24 cellular contexts compared by ENCODE assay signal in genomic region chr9:112033237-112034215, GRCh38.
A peak's percentile ranks its signal among the peaks of the same experiment; 100 is the strongest.
DNase-seq lines count a peak whose midpoint lies in the region; ATAC-seq, FAIRE-seq and TF ChIP-seq lines count a peak whose summit lies in the region.
"Had no signal": no experiment of that assay in that cellular context is flagged by ENCODE, and none has a peak within 500 bp of the region (broad histone marks: within the 10 kb centered on the region; RNA-seq: fewer than 3 reads in every experiment).

No MANE protein-coding gene starts in this region.

- TF ChIP-seq POLR2A in K562 (conservative IDR thresholded peaks at IDR 0.05), result no peak

- H3K9me3 Mint-ChIP-seq in progenitor cell of endocrine pancreas (ENCODE audit: low read depth), result no peaks in the 10 kb centered on the region
- H3K9me3 Mint-ChIP-seq: GM23338; stimulated activated effector memory CD8-positive, alpha-beta T cell treated with anti-CD3 and anti-CD28 coated beads, Interleukin-12 subunit alpha, Interleukin-12 subunit beta, amount 100 ng/mL, for 72 hours; T-helper 1 cell treated with Interleukin-12 subunit alpha and Interleukin-12 subunit beta and Interleukin-4 antibody, amounts not matched to agents 30 μg/mL and 1 μg/mL, for 36 hours had no signal

- no peak overlapping the region for H3K9ac ChIP-seq in K562 (ENCODE audit: insufficient read depth in 1 of 2, low read depth in 2 of 2, low read length in 2 of 2)

- no peak overlapping the region for H2AFZ ChIP-seq in K562 (ENCODE audit: low read depth, low read length)
- H2AFZ ChIP-seq: GM23338 had no signal

- H3K4me2 ChIP-seq in K562 (ENCODE audit: insufficient read depth, low read length), result no peak overlapping the region
- H3K4me2 ChIP-seq: GM23338 had no signal

- H3K4me1 Mint-ChIP-seq in progenitor cell of endocrine pancreas (ENCODE audit: low read depth), result peaks cover 46% of the 10 kb centered on the region

- FAIRE-seq in K562 (lab: Jason Lieb, UNC), result no peak
- FAIRE-seq: colon, pancreas had no signal

- H3K9me3 ChIP-seq in K562 (replicated peaks; ENCODE audit: control insufficient read depth, insufficient read depth, low read depth, low read length), result no peaks in the 10 kb centered on the region
- H3K9me3 ChIP-seq: ascending aorta, gastrocnemius medialis, pancreas, transverse colon had no signal

- peak overlapping the region; percentile 25 for H3K27ac Mint-ChIP-seq in progenitor cell of endocrine pancreas
- H3K27ac Mint-ChIP-seq: activated CD8-positive, alpha-beta memory T cell treated with anti-CD3 and anti-CD28 coated beads, Interleukin-2, amount 10 ng/mL, durations not matched to agents 7 days and 5 days; GM23338; stimulated activated effector memory CD8-positive, alpha-beta T cell treated with anti-CD3 and anti-CD28 coated beads, Interleukin-12 subunit alpha, Interleukin-12 subunit beta, amount 100 ng/mL, for 72 hours; T-helper 1 cell treated with Interleukin-12 subunit alpha and Interleukin-12 subunit beta and Interleukin-4 antibody, amounts not matched to agents 30 μg/mL and 1 μg/mL, for 36 hours had no signal

- H3K4me3 ChIP-seq in K562 (no peak overlapping the region), H7 (ENCODE audit: insufficient read depth, low read depth, low read length) (no peak overlapping the region)
- H3K4me3 ChIP-seq: ascending aorta, gastrocnemius medialis, GM23338, pancreas, transverse colon had no signal

- TF ChIP-seq RAD21 in K562 (CRISPR knock-in tag; conservative IDR thresholded peaks at IDR 0.05 in 1 of 2, IDR thresholded peaks at IDR 0.05 in 1 of 2), result no peak

- DNase-seq in DMS53 (lab: John Stamatoyannopoulos, UW), result peak; percentile 33
- no peak for DNase-seq in DMS53 treated with DMSO at 0.1 percent for 48 hours (lab: John Stamatoyannopoulos, UW; ENCODE audit: unreplicated experiment)
- no peak for DNase-seq in K562 (ENCODE audit: extremely low read depth in 1 of 4, low spot score in 3 of 4)
- DNase-seq in progenitor cell of endocrine pancreas (ENCODE audit: low spot score, unreplicated experiment), result no peak
- DNase-seq in H7, result no peak
- no peak for DNase-seq in stimulated activated CD4-positive, alpha-beta T cell treated with anti-CD3 and anti-CD28 coated beads, Interleukin-12 subunit alpha, Interleukin-12 subunit beta, amount 100 ng/mL, for 4 hours
- DNase-seq in UCSD-AML1 (lab: John Stamatoyannopoulos, UW; ENCODE audit: unreplicated experiment), result no peak
- DNase-seq: activated CD8-positive, alpha-beta memory T cell treated with anti-CD3 and anti-CD28 coated beads, Interleukin-2, amount 10 ng/mL, durations not matched to agents 7 days and 5 days; activated effector memory CD4-positive, alpha-beta T cell treated with anti-CD3 and anti-CD28 coated beads, Interleukin-2, amount 50 U/mL, for 16 hours; C1 segment of cervical spinal cord; DMS79; gastrocnemius medialis; NCI-H1930; NCI-H69; pancreas; RPMI8226; transverse colon had no signal

- H3K4me1 ChIP-seq in K562 (replicated peaks in 1 of 2; ENCODE audit: control insufficient read depth in 2 of 2, insufficient read depth in 2 of 2, low read length in 2 of 2), result peaks cover 15 to 18% of the 10 kb centered on the region in 2 experiments; a peak in 4 of 5 replicates
- H3K4me1 ChIP-seq: gastrocnemius medialis had no signal

- H3K9me1 ChIP-seq in K562 (ENCODE audit: control insufficient read depth, insufficient read depth, low read length), result no peaks in the 10 kb centered on the region

- H3K27me3 Mint-ChIP-seq in progenitor cell of endocrine pancreas, result no peaks in the 10 kb centered on the region

- TF ChIP-seq CTCF in K562 (IDR thresholded peaks at IDR 0.05 in 2 of 3, conservative IDR thresholded peaks at IDR 0.05 in 1 of 3; ENCODE audit: insufficient read depth in 2 of 3, low read depth in 1 of 3, low read length in 3 of 3) (no peak), progenitor cell of endocrine pancreas (IDR thresholded peaks at IDR 0.05; ENCODE audit: unreplicated experiment) (no peak)

- ATAC-seq in HG03280 (IDR thresholded peaks at IDR 0.05; ENCODE audit: unreplicated experiment), result peak; percentile 24
- no peak for ATAC-seq in K562
- ATAC-seq: activated CD8-positive, alpha-beta memory T cell treated with anti-CD3 and anti-CD28 coated beads, Interleukin-2, amount 10 ng/mL, durations not matched to agents 7 days and 5 days; gastrocnemius medialis; GM23338; stimulated activated effector memory CD8-positive, alpha-beta T cell treated with anti-CD3 and anti-CD28 coated beads, Interleukin-12 subunit alpha, Interleukin-12 subunit beta, amount 100 ng/mL, for 72 hours had no signal

- WGBS in K562 (ENCODE audit: insufficient coverage, low coverage, missing lambda C conversion rate), result 78% methylated on average over 9 of the region's 9 CpGs

- TF ChIP-seq EP300 in K562 (IDR thresholded peaks at IDR 0.05; ENCODE audit: low read length), result no peak

- H3K27ac ChIP-seq in K562 (ENCODE audit: extremely low read depth, low read depth, low read length), result no peak overlapping the region
- H3K27ac ChIP-seq: 22Rv1, ascending aorta, gastrocnemius medialis, transverse colon had no signal

- in situ Hi-C loops in K562 (cut with MboI), result no loop called here

- BruUV-seq in K562 (replicated peaks; lab: Mats Ljungman, UMichigan), result no TSS peak

- peak overlapping the region; percentile 23 for H3K4me3 Mint-ChIP-seq in progenitor cell of endocrine pancreas (ENCODE audit: low read depth)
- H3K4me3 Mint-ChIP-seq: activated CD8-positive, alpha-beta memory T cell treated with anti-CD3 and anti-CD28 coated beads, Interleukin-2, amount 10 ng/mL, durations not matched to agents 7 days and 5 days; GM23338; stimulated activated effector memory CD8-positive, alpha-beta T cell treated with anti-CD3 and anti-CD28 coated beads, Interleukin-12 subunit alpha, Interleukin-12 subunit beta, amount 100 ng/mL, for 72 hours; T-helper 1 cell treated with Interleukin-12 subunit alpha and Interleukin-12 subunit beta and Interleukin-4 antibody, amounts not matched to agents 30 μg/mL and 1 μg/mL, for 36 hours had no signal

- intact Hi-C loops in K562 (cut with micrococcal nuclease), result no loop called here

- H3K36me3 Mint-ChIP-seq in progenitor cell of endocrine pancreas (ENCODE audit: insufficient read depth), result peaks cover 12% of the 10 kb centered on the region

- no peaks in the 10 kb centered on the region for H3K79me2 ChIP-seq in K562 (ENCODE audit: control insufficient read depth, insufficient read depth, low read length)

- POLR2A ChIA-PET in K562 (lab: Yijun Ruan, JAX), result interaction anchor here (0.5 to 2.7 kb wide), 6 partner anchors 11 to 70 kb away, joined by 3 to 10 read pairs (median 4); no protein-coding TSS in a partner anchor

- H3K36me3 ChIP-seq in K562 (ENCODE audit: control insufficient read depth, insufficient read depth, low read length), result peaks cover 65% of the 10 kb centered on the region
- no peaks in the 10 kb centered on the region for H3K36me3 ChIP-seq in H7 (replicated peaks; ENCODE audit: control insufficient read depth, insufficient read depth, low read length)
- H3K36me3 ChIP-seq: ascending aorta, gastrocnemius medialis, pancreas, transverse colon had no signal

- no peaks in the 10 kb centered on the region for H3K27me3 ChIP-seq in K562 (ENCODE audit: control insufficient read depth in 2 of 2, insufficient read depth in 2 of 2, low read length in 2 of 2)
- no peaks in the 10 kb centered on the region for H3K27me3 ChIP-seq in H7 (ENCODE audit: control insufficient read depth, insufficient read depth, low read length)
- H3K27me3 ChIP-seq: ascending aorta, gastrocnemius medialis, pancreas, transverse colon had no signal

- CTCF ChIA-PET in K562 (lab: Yijun Ruan, JAX; ENCODE audit: low intra/inter-chr PET ratio), result no interaction called here

- no peaks in the 10 kb centered on the region for H4K20me1 ChIP-seq in K562 (replicated peaks; ENCODE audit: control insufficient read depth, insufficient read depth, low read length)

TF ChIP-seq in K562, 482 proteins besides CTCF, POLR2A, EP300 and RAD21 (continues in another document):
- TF ChIP-seq RERE (CRISPR knock-in tag; IDR thresholded peaks at IDR 0.05; ENCODE audit: borderline replicate concordance) (no peak), HNRNPH1 (optimal IDR thresholded peaks at IDR 0.05; ENCODE audit: low read depth, low read length) (no peak), SAFB (IDR thresholded peaks at IDR 0.05; ENCODE audit: borderline replicate concordance, low read depth, low read length) (no peak), ESRRA (IDR thresholded peaks at IDR 0.05; ENCODE audit: borderline replicate concordance, low read depth) (no peak)
